8 cellular contexts compared by ENCODE assay signal in genomic region chr13:90393408-90393807, GRCh38.
"Had no signal": no experiment of that assay in that cellular context is flagged by ENCODE, and none has a peak within 500 bp of the region (broad histone marks: within the 10 kb centered on the region; RNA-seq: fewer than 3 reads in every experiment).

No MANE protein-coding gene starts in this region.

- H3K4me3 ChIP-seq: GM23338 had no signal

- H3K4me2 ChIP-seq: GM23338 had no signal

- ATAC-seq: GM23338 had no signal

- H2AFZ ChIP-seq: GM23338 had no signal

- FAIRE-seq: H1, H54, HTR-8/SVneo had no signal

- DNase-seq: H9, HCEC 1CT, IMR-90, KBM-7 had no signal
